In the genomic region with DNA sequence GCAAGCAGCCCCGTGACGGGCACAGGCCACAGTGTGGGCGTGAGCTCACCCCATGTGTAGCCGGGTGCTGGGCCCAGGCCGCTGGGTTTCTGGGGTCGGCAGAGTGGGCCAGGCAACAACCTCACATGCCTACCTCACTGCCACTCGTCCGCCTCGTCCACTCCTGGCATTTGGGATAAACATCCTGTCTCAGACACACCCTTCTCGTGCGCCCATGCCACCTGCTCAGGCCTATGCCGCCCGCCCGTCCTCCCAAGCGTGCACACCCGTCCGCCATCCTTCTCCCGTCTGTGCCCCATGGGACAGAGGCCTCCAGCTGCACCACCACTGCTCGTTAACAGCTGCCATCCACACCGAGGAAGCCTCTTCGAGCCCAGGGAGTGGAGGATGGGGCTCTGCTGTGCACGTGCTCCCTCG, we compare ENCODE assay signal across 14 cellular contexts.
DNase-seq lines count a peak whose midpoint lies in the region; ATAC-seq, FAIRE-seq and TF ChIP-seq lines count a peak whose summit lies in the region.
"Had no signal": no experiment of that assay in that cellular context is flagged by ENCODE, and none has a peak within 500 bp of the region (broad histone marks: within the 10 kb centered on the region; RNA-seq: fewer than 3 reads in every experiment).

No MANE protein-coding gene starts in this region.

- ATAC-seq in CD8-positive, alpha-beta T cell: no peak
- ATAC-seq in T-cell (replicated peaks in 1 of 4) (peak in 1 of 4 experiments; percentile 11), HG03439 (IDR thresholded peaks at IDR 0.05; ENCODE audit: unreplicated experiment) (no peak)
- ATAC-seq: HepG2 had no signal

- no peaks in the 10 kb centered on the region for H3K27me3 ChIP-seq in CD8-positive, alpha-beta T cell (ENCODE audit: insufficient read depth, low read length)
- no peaks in the 10 kb centered on the region for H3K27me3 ChIP-seq in stomach
- H3K27me3 ChIP-seq: transverse colon had no signal

- peaks cover 38% of the 10 kb centered on the region for H3K36me3 Mint-ChIP-seq in CD8-positive, alpha-beta T cell
- H3K36me3 Mint-ChIP-seq in T-cell: no peaks in the 10 kb centered on the region
- H3K36me3 Mint-ChIP-seq in immature natural killer cell: peaks cover 0 to 15% (median 7%) of the 10 kb centered on the region in 3 donors

- H3K4me3 Mint-ChIP-seq in CD8-positive, alpha-beta T cell: peak overlapping the region; percentile 8
- H3K4me3 Mint-ChIP-seq in T-cell: peak overlapping the region in 1 of 3 donors; percentile 75
- H3K4me3 Mint-ChIP-seq in immature natural killer cell: peak overlapping the region in 1 of 5 donors; percentile 57
- H3K4me3 Mint-ChIP-seq: brain had no signal

- no peak for FAIRE-seq in HTR-8/SVneo (lab: Jason Lieb, UNC)
- FAIRE-seq: HepG2 had no signal

- no peak overlapping the region for H3K27ac ChIP-seq in CD8-positive, alpha-beta T cell (ENCODE audit: low read depth, low read length)
- H3K27ac ChIP-seq in stomach: no peak overlapping the region

- no peak for TF ChIP-seq POLR2A in stomach (IDR thresholded peaks at IDR 0.05)

- H3K36me3 ChIP-seq in CD8-positive, alpha-beta T cell (ENCODE audit: insufficient read depth, low read length): no peaks in the 10 kb centered on the region
- peaks cover 0 to 74% (median 52%) of the 10 kb centered on the region in 4 donors for H3K36me3 ChIP-seq in stomach

- TF ChIP-seq CTCF in CD8-positive, alpha-beta T cell (IDR thresholded peaks at IDR 0.05): no peak
- TF ChIP-seq CTCF in stomach (IDR thresholded peaks at IDR 0.05): no peak

- H3K9me3 Mint-ChIP-seq in CD8-positive, alpha-beta T cell: no peaks in the 10 kb centered on the region
- H3K9me3 Mint-ChIP-seq in T-cell (no peaks in the 10 kb centered on the region), immature natural killer cell (no peaks in the 10 kb centered on the region)
- H3K9me3 Mint-ChIP-seq: brain had no signal

- WGBS in stomach, 5 donors: 89 to 96% (median 94%) methylated on average over 23 of the region's 23 CpGs

- POLR2A ChIA-PET in CD8-positive, alpha-beta T cell (lab: Charles Lee): interaction anchor here (1.8 kb wide), 1 partner anchor 64 kb away, joined by 5 read pairs; a partner anchor contains a TSS
- POLR2A ChIA-PET in T-cell (lab: Charles Lee): no interaction called here

- H3K4me1 Mint-ChIP-seq in CD8-positive, alpha-beta T cell (ENCODE audit: low read depth): peaks cover 44% of the 10 kb centered on the region
- H3K4me1 Mint-ChIP-seq in T-cell: peaks cover 46 to 60% (median 47%) of the 10 kb centered on the region in 3 donors
- H3K4me1 Mint-ChIP-seq in immature natural killer cell: peaks cover 38 to 48% of the 10 kb centered on the region in 2 donors

- no peak for DNase-seq in CD8-positive, alpha-beta T cell
- DNase-seq in GM19238 (ENCODE audit: insufficient read length, low spot score) (peak; percentile 62), T-cell (no peak), immature natural killer cell (no peak), HTR-8/SVneo (ENCODE audit: insufficient read length, low spot score) (no peak), stomach (no peak)
- DNase-seq: GDM1, GOT3, NCI-H1092, NCI-H446 treated with DMSO at 0.1 percent for 48 hours, transverse colon had no signal

- peak overlapping the region; percentile 55 for H3K27ac Mint-ChIP-seq in CD8-positive, alpha-beta T cell
- H3K27ac Mint-ChIP-seq in T-cell (peak overlapping the region; percentile 78 to 84), immature natural killer cell (peak overlapping the region; percentile 62 to 92 (median 84))

- no peaks in the 10 kb centered on the region for H3K27me3 Mint-ChIP-seq in CD8-positive, alpha-beta T cell (ENCODE audit: low read depth)
- no peaks in the 10 kb centered on the region for H3K27me3 Mint-ChIP-seq in T-cell
- H3K27me3 Mint-ChIP-seq in immature natural killer cell (ENCODE audit: low read depth in 3 of 3): peaks cover 0 to 14% (median 2%) of the 10 kb centered on the region in 3 donors
- H3K27me3 Mint-ChIP-seq: brain had no signal

- H3K4me1 ChIP-seq in CD8-positive, alpha-beta T cell (ENCODE audit: insufficient read depth, low read length): peaks cover 39% of the 10 kb centered on the region
- H3K4me1 ChIP-seq in stomach: peaks cover 0 to 19% (median 10%) of the 10 kb centered on the region in 4 donors
- H3K4me1 ChIP-seq: transverse colon had no signal

- no peak overlapping the region for H3K4me3 ChIP-seq in CD8-positive, alpha-beta T cell (ENCODE audit: low read depth, low read length)
- no peak overlapping the region for H3K4me3 ChIP-seq in stomach
- H3K4me3 ChIP-seq: transverse colon had no signal

- no peaks in the 10 kb centered on the region for H3K9me3 ChIP-seq in CD8-positive, alpha-beta T cell (ENCODE audit: low read length)
- H3K9me3 ChIP-seq in stomach: no peaks in the 10 kb centered on the region
- H3K9me3 ChIP-seq: transverse colon had no signal

- intact Hi-C loops in CD8-positive, alpha-beta T cell (cut with DNase I, micrococcal nuclease): loop anchor here in 1 of 2 experiments (5.0 kb wide), 1 partner anchor 66 kb away; a partner anchor contains a TSS
- intact Hi-C loops in stomach (cut with DNase I; ENCODE audit: low total_unique reads): no loop called here

- no peak for TF ChIP-seq EP300 in stomach (IDR thresholded peaks at IDR 0.05)

- CTCF ChIA-PET in CD8-positive, alpha-beta T cell (lab: Charles Lee): interaction anchor here (1.2 kb wide), 1 partner anchor 67 kb away, joined by 3 read pairs; no protein-coding TSS in a partner anchor
- CTCF ChIA-PET in T-cell (lab: Charles Lee): no interaction called here
